ENCODE assay signal across 11 cellular contexts in the genomic region with DNA sequence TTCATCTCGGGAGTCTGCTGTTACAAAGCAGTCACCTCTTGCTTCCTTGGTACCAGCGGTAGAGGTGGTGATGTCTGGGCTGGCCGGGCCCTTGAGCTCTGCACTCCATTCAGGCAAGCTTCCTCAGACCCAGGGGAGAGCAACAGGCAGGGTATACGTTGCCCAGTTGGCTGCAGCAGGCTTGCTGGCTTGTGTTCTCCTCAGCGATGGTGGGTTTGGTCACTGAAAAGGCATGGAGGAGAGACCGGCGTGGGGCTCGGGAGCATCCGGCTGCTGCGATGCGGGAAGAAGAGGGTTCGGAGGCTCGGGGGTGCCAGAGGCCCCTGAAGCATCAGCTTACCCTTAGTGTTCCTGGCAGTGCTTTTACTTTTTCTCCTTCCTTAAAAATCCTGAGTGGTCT. TPM values are rescaled to one million over a fixed set of nuclear protein-coding genes. Genes with fewer than 3 reads are reported as not detected.
DNase-seq lines count a peak whose midpoint lies in the region; ATAC-seq and TF ChIP-seq lines count a peak whose summit lies in the region.
"Had no signal": no experiment of that assay in that cellular context is flagged by ENCODE, and none has a peak within 500 bp of the region (broad histone marks: within the 10 kb centered on the region; RNA-seq: fewer than 3 reads in every experiment).

No MANE protein-coding gene starts in this region.

- H3K9ac ChIP-seq in HUES48 (ENCODE audit: low read depth, low read length): no peak overlapping the region

- H3K9me3 ChIP-seq in HUES48 (ENCODE audit: control insufficient read depth, insufficient read depth, low read length) (no peaks in the 10 kb centered on the region), lung (ENCODE audit: control insufficient read depth in 2 of 2, insufficient read depth in 1 of 2, low read length in 1 of 2) (peaks cover 0 to 2% of the 10 kb centered on the region in 2 donors), stomach (no peaks in the 10 kb centered on the region)

- H3K36me3 Mint-ChIP-seq in brain: peaks cover 25% of the 10 kb centered on the region

- peaks cover 26% of the 10 kb centered on the region for H3K4me1 ChIP-seq in HUES48 (ENCODE audit: control insufficient read depth, insufficient read depth, low read length)
- peaks cover 23 to 29% of the 10 kb centered on the region in 2 donors for H3K4me1 ChIP-seq in lung (ENCODE audit: control insufficient read depth in 2 of 2, insufficient read depth in 2 of 2, low read length in 2 of 2)
- H3K4me1 ChIP-seq in stomach: peaks cover 31 to 97% (median 70%) of the 10 kb centered on the region in 4 donors

- H3K4me3 Mint-ChIP-seq in brain: peak overlapping the region in 4 of 5 experiments; percentile 13 to 58 (median 23)
- H3K4me3 Mint-ChIP-seq: GM23338 had no signal

- peaks cover 47% of the 10 kb centered on the region for H3K36me3 ChIP-seq in HUES48 (ENCODE audit: control insufficient read depth, insufficient read depth, low read length)
- H3K36me3 ChIP-seq in lung (ENCODE audit: control insufficient read depth in 2 of 2, insufficient read depth in 2 of 2, low read length in 2 of 2): peaks cover 0 to 52% of the 10 kb centered on the region in 2 donors
- peaks cover 3 to 74% (median 60%) of the 10 kb centered on the region in 4 donors for H3K36me3 ChIP-seq in stomach

- TF ChIP-seq CTCF in brain (conservative IDR thresholded peaks at IDR 0.05): no peak
- no peak for TF ChIP-seq CTCF in lung (IDR thresholded peaks at IDR 0.05; ENCODE audit: control extremely low read depth, extremely low read depth)
- no peak for TF ChIP-seq CTCF in stomach (IDR thresholded peaks at IDR 0.05)

- H3K4me3 ChIP-seq in HUES48 (ENCODE audit: low read depth, low read length): no peak overlapping the region
- H3K4me3 ChIP-seq in lung: no peak overlapping the region
- H3K4me3 ChIP-seq in stomach: no peak overlapping the region
- H3K4me3 ChIP-seq: GM23338, PC-9 had no signal

- H3K27ac Mint-ChIP-seq in brain: peak overlapping the region; percentile 75 to 98 (median 97)

- DNase-seq in lung (ENCODE audit: low spot score) (no peak), stomach (no peak), NCI-H146 (lab: John Stamatoyannopoulos, UW) (no peak), HUDEP-2 (lab: John Stamatoyannopoulos, UW; ENCODE audit: unreplicated experiment in 76 of 76) (no peak), NCI-H1930 (lab: John Stamatoyannopoulos, UW) (no peak)
- DNase-seq: PC-9, T-helper 9 cell had no signal

- H3K9me3 Mint-ChIP-seq in brain: no peaks in the 10 kb centered on the region
- H3K9me3 Mint-ChIP-seq: GM23338 had no signal

- no peak for TF ChIP-seq POLR2A in stomach (IDR thresholded peaks at IDR 0.05)

- H3K27ac ChIP-seq in HUES48 (ENCODE audit: low read depth, low read length) (peak overlapping the region; percentile 92), lung (ENCODE audit: low read depth in 1 of 2, low read length in 1 of 2) (peak overlapping the region; percentile 49 to 97), stomach (peak overlapping the region in 4 of 5 donors; percentile 58 to 95 (median 84))
- H3K27ac ChIP-seq: PC-9 had no signal

- ATAC-seq in lung (ENCODE audit: insufficient read depth, low FRiP score): no peak
- no peak for ATAC-seq in GM21423 (IDR thresholded peaks at IDR 0.05; ENCODE audit: unreplicated experiment)

- no peak for TF ChIP-seq EP300 in stomach (IDR thresholded peaks at IDR 0.05)

- 94 to 96% methylated on average over 13 of the region's 13 CpGs for WGBS in lung, 2 donors
- 75 to 95% (median 87%) methylated on average over 13 of the region's 13 CpGs for WGBS in stomach, 5 donors

- H3K4me1 Mint-ChIP-seq in brain: peaks cover 76% of the 10 kb centered on the region

- H3K27me3 ChIP-seq in HUES48 (ENCODE audit: control insufficient read depth, insufficient read depth, low read length) (no peaks in the 10 kb centered on the region), lung (ENCODE audit: control insufficient read depth, insufficient read depth) (no peaks in the 10 kb centered on the region), stomach (no peaks in the 10 kb centered on the region)

- intact Hi-C loops in stomach (cut with DNase I; ENCODE audit: low total_unique reads): no loop called here

- H3K27me3 Mint-ChIP-seq in brain: no peaks in the 10 kb centered on the region

RNA-seq across cellular contexts. Expression of a gene that starts 25.8 kb away (rescaled TPM):
- 113 TPM for polyA plus RNA-seq in brain (ENCODE audit: insufficient read depth, low read depth, low replicate concordance)
- 10 to 100 TPM; 46.5 to 82.9 TPM for total RNA-seq in lung
- 10 to 100 TPM; 71.9 to 82.8 TPM for polyA plus RNA-seq in lung
- total RNA-seq in stomach: 100 to 1,000 TPM in 2 of 5 donors, 10 to 100 TPM in 3; 24.6 to 154 (median 72.9) TPM
- polyA plus RNA-seq in stomach: 10 to 100 TPM; 59.0 to 82.5 (median 72.8) TPM

RNA-seq across cellular contexts. Expression of a gene that starts 26.0 kb away (rescaled TPM):
- polyA plus RNA-seq in brain (ENCODE audit: insufficient read depth, low read depth, low replicate concordance): 25.9 TPM
- 10 to 100 TPM; 31.2 to 32.5 TPM for total RNA-seq in lung
- polyA plus RNA-seq in lung: 10 to 100 TPM; 16.4 to 28.5 TPM
- total RNA-seq in stomach: 100 to 1,000 TPM in 2 of 5 donors, 10 to 100 TPM in 3; 21.4 to 229 (median 46.7) TPM
- 10 to 100 TPM; 29.6 to 61.4 (median 50.8) TPM for polyA plus RNA-seq in stomach

RNA-seq across cellular contexts. Expression of a gene that starts 28.3 kb away (rescaled TPM):
- 29.4 TPM for polyA plus RNA-seq in brain (ENCODE audit: insufficient read depth, low read depth, low replicate concordance)
- 10 to 100 TPM; 11.1 to 47.8 TPM for total RNA-seq in lung
- 10 to 100 TPM; 11.4 to 18.1 TPM for polyA plus RNA-seq in lung
- 100 to 1,000 TPM in 4 of 5 donors, 10 to 100 TPM in 1; 66.8 to 137 (median 132) TPM for total RNA-seq in stomach
- polyA plus RNA-seq in stomach: 10 to 100 TPM; 33.6 to 66.1 (median 60.3) TPM

RNA-seq across cellular contexts. Expression of a gene that starts 59.7 kb away (rescaled TPM):
- polyA plus RNA-seq in brain (ENCODE audit: insufficient read depth, low read depth, low replicate concordance) (2.2 TPM), lung (1 to 10 TPM; 2.2 to 2.3 TPM), stomach (10 to 100 TPM in 1 of 3 donors, 1 to 10 TPM in 2; 5.9 to 29.5 (median 10.0) TPM)
- total RNA-seq in lung (1 to 10 TPM; 5.5 to 7.5 TPM), stomach (10 to 100 TPM in 1 of 5 donors, 1 to 10 TPM in 1, under 1 TPM in 1, not detected in 2; 0.58 to 12.7 (median 3.6) TPM)
- total RNA-seq: GM23338 had no signal
